29 cellular contexts compared by ENCODE assay signal in genomic region chr20:1711826-1712601, GRCh38. TPM values are rescaled to one million over a fixed set of nuclear protein-coding genes. Genes with fewer than 3 reads are reported as not detected.
DNase-seq lines count a peak whose midpoint lies in the region; ATAC-seq and TF ChIP-seq lines count a peak whose summit lies in the region.
"Had no signal": no experiment of that assay in that cellular context is flagged by ENCODE, and none has a peak within 500 bp of the region (broad histone marks: within the 10 kb centered on the region; RNA-seq: fewer than 3 reads in every experiment).

No MANE protein-coding gene starts in this region.

- H3K4me3 ChIP-seq in right atrium auricular region (no peak overlapping the region), SJCRH30 (no peak overlapping the region), esophagus muscularis mucosa (no peak overlapping the region), ascending aorta (no peak overlapping the region), ovary (no peak overlapping the region), transverse colon (no peak overlapping the region)
- H3K4me3 ChIP-seq: HAP-1, left lung, right lobe of liver had no signal

- H3K27me3 ChIP-seq in right atrium auricular region (no peaks in the 10 kb centered on the region), SJCRH30 (no peaks in the 10 kb centered on the region), esophagus muscularis mucosa (peaks cover 0 to 20% (median 0%) of the 10 kb centered on the region in 4 donors), ascending aorta (no peaks in the 10 kb centered on the region), ovary (no peaks in the 10 kb centered on the region), transverse colon (no peaks in the 10 kb centered on the region)
- H3K27me3 ChIP-seq: foreskin keratinocyte, right lobe of liver had no signal

- TF ChIP-seq EP300 in esophagus muscularis mucosa (IDR thresholded peaks at IDR 0.05), result no peak
- no peak for TF ChIP-seq EP300 in ovary (IDR thresholded peaks at IDR 0.05)
- TF ChIP-seq EP300 in transverse colon (IDR thresholded peaks at IDR 0.05; ENCODE audit: low read depth), result no peak

- no peak overlapping the region for H3K27ac ChIP-seq in right atrium auricular region
- no peak overlapping the region for H3K27ac ChIP-seq in SJCRH30
- no peak overlapping the region for H3K27ac ChIP-seq in esophagus muscularis mucosa (replicated peaks in 1 of 4)
- no peak overlapping the region for H3K27ac ChIP-seq in ascending aorta
- no peak overlapping the region for H3K27ac ChIP-seq in ovary
- H3K27ac ChIP-seq in transverse colon, result no peak overlapping the region
- H3K27ac ChIP-seq: foreskin keratinocyte, left lung, parathyroid adenoma, right lobe of liver had no signal

- H3K9me3 ChIP-seq in right atrium auricular region (no peaks in the 10 kb centered on the region), SJCRH30 (replicated peaks) (no peaks in the 10 kb centered on the region), esophagus muscularis mucosa (peaks cover 0 to 8% (median 2%) of the 10 kb centered on the region in 4 donors), ascending aorta (no peaks in the 10 kb centered on the region), ovary (no peaks in the 10 kb centered on the region), transverse colon (no peaks in the 10 kb centered on the region)
- H3K9me3 ChIP-seq: HAP-1, right lobe of liver had no signal

- no peak for TF ChIP-seq POLR2A in esophagus muscularis mucosa (IDR thresholded peaks at IDR 0.05; ENCODE audit: low read depth)
- TF ChIP-seq POLR2A in ovary (IDR thresholded peaks at IDR 0.05), result no peak
- TF ChIP-seq POLR2A in transverse colon (IDR thresholded peaks at IDR 0.05), result no peak

- in situ Hi-C loops in transverse colon (cut with MboI; ENCODE audit: low pct_ligation_motif_present in 1 of 4, low pct_unique_long_range_greater_than_20kb in 1 of 4, low sequenced_read_pairs in 3 of 4), result no loop called here

- intact Hi-C loops in Right ventricle myocardium superior (cut with DNase I) (no loop called here), esophagus muscularis mucosa (cut with DNase I) (no loop called here), ascending aorta (cut with DNase I) (no loop called here), ovary (cut with DNase I) (no loop called here), transverse colon (cut with DNase I; ENCODE audit: low total_unique reads) (no loop called here)

- WGBS in esophagus muscularis mucosa, result 68% methylated on average over 11 of the region's 14 CpGs
- 75 to 86% (median 76%) methylated on average over 13 to 14 of the region's 14 CpGs for WGBS in ovary, 3 donors
- 90 to 96% methylated on average over 5 to 14 of the region's 14 CpGs for WGBS in transverse colon (ENCODE audit: low coverage in 1 of 2), 2 donors

- TF ChIP-seq CTCF in right atrium auricular region (IDR thresholded peaks at IDR 0.05) (no peak), esophagus muscularis mucosa (IDR thresholded peaks at IDR 0.05) (no peak), ascending aorta (IDR thresholded peaks at IDR 0.05) (no peak), ovary (IDR thresholded peaks at IDR 0.05) (no peak), transverse colon (IDR thresholded peaks at IDR 0.05) (no peak)

- DNase-seq in right atrium auricular region (ENCODE audit: low spot score), result peak; percentile 43
- DNase-seq in Right ventricle myocardium superior, result no peak
- peak; percentile 11 to 24 for DNase-seq in SJCRH30
- DNase-seq in esophagus muscularis mucosa (ENCODE audit: extremely low spot score), result peak; percentile 68
- DNase-seq in COR-L47 (lab: John Stamatoyannopoulos, UW), result no peak
- DNase-seq in ascending aorta (ENCODE audit: low spot score in 2 of 2), result no peak
- DNase-seq in ovary, result no peak
- DNase-seq in transverse colon, result no peak
- DNase-seq: activated CD8-positive, alpha-beta memory T cell treated with anti-CD3 and anti-CD28 coated beads for 24 hours; activated naive CD4-positive, alpha-beta T cell treated with Interleukin-2 at 50 U/mL for 16 hours; activated T-cell treated with anti-CD3 and anti-CD28 coated beads, Interleukin-2, amount 50 U/mL, for 4 hours; caudate nucleus; CD4-positive, CD25-positive, alpha-beta regulatory T cell; DMS53; immature natural killer cell; KG1; left lung; MV-4-11; naive thymus-derived CD4-positive, alpha-beta T cell; NCI-H187 treated with DMSO at 0.1 percent for 48 hours had no signal

- no peak for ATAC-seq in Right ventricle myocardium superior (ENCODE audit: poor library complexity)
- ATAC-seq: activated T-cell treated with anti-CD3 and anti-CD28 coated beads, Interleukin-2, amount 50 U/mL, for 4 hours; left lung; naive thymus-derived CD4-positive, alpha-beta T cell; right lobe of liver had no signal

- H3K4me1 ChIP-seq in right atrium auricular region, result no peaks in the 10 kb centered on the region
- no peaks in the 10 kb centered on the region for H3K4me1 ChIP-seq in SJCRH30
- no peaks in the 10 kb centered on the region for H3K4me1 ChIP-seq in esophagus muscularis mucosa
- H3K4me1 ChIP-seq in ascending aorta, result no peaks in the 10 kb centered on the region
- H3K4me1 ChIP-seq in ovary (ENCODE audit: insufficient read depth), result no peaks in the 10 kb centered on the region
- no peaks in the 10 kb centered on the region for H3K4me1 ChIP-seq in transverse colon
- H3K4me1 ChIP-seq: foreskin keratinocyte, HAP-1, left lung, parathyroid adenoma, right lobe of liver had no signal

- H3K36me3 ChIP-seq in right atrium auricular region (no peaks in the 10 kb centered on the region), SJCRH30 (no peaks in the 10 kb centered on the region), esophagus muscularis mucosa (no peaks in the 10 kb centered on the region), ascending aorta (no peaks in the 10 kb centered on the region), ovary (no peaks in the 10 kb centered on the region), transverse colon (no peaks in the 10 kb centered on the region)
- H3K36me3 ChIP-seq: HAP-1, left lung, right lobe of liver had no signal

RNA-seq across cellular contexts. Expression of gene SIRPG, which starts 54.4 kb away (rescaled TPM):
- total RNA-seq in right atrium auricular region (not detected), Right ventricle myocardium superior (not detected), esophagus muscularis mucosa (not detected), ascending aorta (not detected), ovary (under 1 TPM in 2 of 7 donors, not detected in 5; 0.23 to 0.25 TPM), transverse colon (10 to 100 TPM in 1 of 4 donors, 1 to 10 TPM in 2, not detected in 1; 2.5 to 26.9 (median 3.8) TPM)
- not detected in 2 replicates for total RNA-seq in SJCRH30 (2014; rRNA removed; shearing (Covaris generic))
- polyA plus RNA-seq in ovary, result 1 to 10 TPM in 1 of 2 donors, under 1 TPM in 1; 0.06 to 1.4 TPM
- total RNA-seq: dermis microvascular lymphatic vessel endothelial cell, endothelial cell of umbilical vein, foreskin keratinocyte, NCI-H460, urinary bladder had no signal
- polyA plus RNA-seq: AG04450, endothelial cell of umbilical vein, foreskin keratinocyte had no signal

Comparison
In these comparisons a context has a peak if more than half of its experiments do, and no peak if none do; other contexts are left out.
1. DNase-seq: peak in right atrium auricular region (single experiment), SJCRH30 (2 of 2) and esophagus muscularis mucosa (single experiment); none in Right ventricle myocardium superior (single experiment), COR-L47 (single experiment), ascending aorta (0 of 2), ovary (0 of 5) and transverse colon (single experiment).